8 cellular contexts compared by ENCODE assay signal in genomic region chr19:47609885-47610545, GRCh38.
A peak's percentile ranks its signal among the peaks of the same experiment; 100 is the strongest.
DNase-seq lines count a peak whose midpoint lies in the region; ATAC-seq and TF ChIP-seq lines count a peak whose summit lies in the region.

No MANE protein-coding gene starts in this region.

- H3K27me3 ChIP-seq in GM06990 (replicated peaks; ENCODE audit: control insufficient read depth, insufficient read depth, low read length), result no peaks in the 10 kb centered on the region
- no peaks in the 10 kb centered on the region for H3K27me3 ChIP-seq in muscle layer of colon (ENCODE audit: control insufficient read depth in 1 of 2, insufficient read depth in 2 of 2, low read length in 2 of 2)

- H3K4me3 Mint-ChIP-seq in activated T-cell treated with anti-CD3 and anti-CD28 coated beads, Interleukin-2, amount 50 U/mL, for 24 hours, result peak overlapping the region; percentile 75
- peak overlapping the region; percentile 82 to 96 for H3K4me3 Mint-ChIP-seq in stimulated activated naive CD8-positive, alpha-beta T cell treated with anti-CD3 and anti-CD28 coated beads, Interleukin-15, amount 100 ng/mL, for 72 hours

- H3K36me3 ChIP-seq in GM06990 (ENCODE audit: control insufficient read depth, insufficient read depth, low read length) (no peaks in the 10 kb centered on the region; the same call in none of the 2 replicates), muscle layer of colon (ENCODE audit: insufficient read depth, low read length) (peaks cover under 1% of the 10 kb centered on the region)

- peak; percentile 8 for ATAC-seq in stimulated activated naive CD8-positive, alpha-beta T cell treated with anti-CD3 and anti-CD28 coated beads, Interleukin-15, amount 100 ng/mL, for 72 hours
- ATAC-seq in GM18907 (IDR thresholded peaks at IDR 0.05; ENCODE audit: unreplicated experiment), result no peak

- peak overlapping the region; percentile 80 for H3K9ac ChIP-seq in muscle layer of colon (ENCODE audit: low read length)

- H3K36me3 Mint-ChIP-seq in activated T-cell treated with anti-CD3 and anti-CD28 coated beads, Interleukin-2, amount 50 U/mL, for 24 hours (ENCODE audit: low read depth), result peaks cover 20% of the 10 kb centered on the region

- TF ChIP-seq POLR2A in erythroblast (IDR thresholded peaks at IDR 0.05; ENCODE audit: low read length), result no peak

- H3K27ac Mint-ChIP-seq in activated T-cell treated with anti-CD3 and anti-CD28 coated beads, Interleukin-2, amount 50 U/mL, for 24 hours, result peak overlapping the region; percentile 84
- peak overlapping the region; percentile 78 to 83 for H3K27ac Mint-ChIP-seq in stimulated activated naive CD8-positive, alpha-beta T cell treated with anti-CD3 and anti-CD28 coated beads, Interleukin-15, amount 100 ng/mL, for 72 hours

- H3K4me1 Mint-ChIP-seq in activated T-cell treated with anti-CD3 and anti-CD28 coated beads, Interleukin-2, amount 50 U/mL, for 24 hours (ENCODE audit: low read depth), result peaks cover 35% of the 10 kb centered on the region
- H3K4me1 Mint-ChIP-seq in stimulated activated naive CD8-positive, alpha-beta T cell treated with anti-CD3 and anti-CD28 coated beads, Interleukin-15, amount 100 ng/mL, for 72 hours, result peaks cover 29% of the 10 kb centered on the region

- TF ChIP-seq CTCF in GM06990 (IDR thresholded peaks at IDR 0.05; ENCODE audit: insufficient read depth, low read length, poor library complexity, severe bottlenecking), result no peak

- no peaks in the 10 kb centered on the region for H3K9me3 Mint-ChIP-seq in activated T-cell treated with anti-CD3 and anti-CD28 coated beads, Interleukin-2, amount 50 U/mL, for 24 hours
- no peaks in the 10 kb centered on the region for H3K9me3 Mint-ChIP-seq in stimulated activated naive CD8-positive, alpha-beta T cell treated with anti-CD3 and anti-CD28 coated beads, Interleukin-15, amount 100 ng/mL, for 72 hours

- peak overlapping the region; percentile 98 for H3K27ac ChIP-seq in muscle layer of colon (ENCODE audit: low read depth, low read length)

- DNase-seq in GM06990 (ENCODE audit: extremely low read depth, insufficient read length), result peak; percentile 45
- peak; percentile 8 for DNase-seq in NCI-H2171 (lab: John Stamatoyannopoulos, UW)
- DNase-seq in activated T-cell treated with anti-CD3 and anti-CD28 coated beads, Interleukin-2, amount 50 U/mL, for 24 hours, result peak; percentile 57
- DNase-seq in erythroblast (lab: John Stamatoyannopoulos, UW), result peak; percentile 52 to 70
- DNase-seq in stimulated activated naive CD8-positive, alpha-beta T cell treated with anti-CD3 and anti-CD28 coated beads, Interleukin-15, amount 100 ng/mL, for 72 hours, result peak; percentile 41 to 43
- no peak for DNase-seq in NCI-H446 treated with DMSO at 0.1 percent for 48 hours (lab: John Stamatoyannopoulos, UW)

- no peaks in the 10 kb centered on the region for H3K9me3 ChIP-seq in muscle layer of colon (ENCODE audit: low read length)

- peak overlapping the region; percentile 87 for H3K4me3 ChIP-seq in GM06990 (replicated peaks; ENCODE audit: low read depth, low read length)
- peak overlapping the region; percentile 60 to 85 for H3K4me3 ChIP-seq in muscle layer of colon (ENCODE audit: low read depth in 1 of 2, low read length in 2 of 2)

- peaks cover 30% of the 10 kb centered on the region for H3K4me1 ChIP-seq in muscle layer of colon (ENCODE audit: insufficient read depth, low read length)

- no peaks in the 10 kb centered on the region for H3K27me3 Mint-ChIP-seq in activated T-cell treated with anti-CD3 and anti-CD28 coated beads, Interleukin-2, amount 50 U/mL, for 24 hours
- no peaks in the 10 kb centered on the region for H3K27me3 Mint-ChIP-seq in stimulated activated naive CD8-positive, alpha-beta T cell treated with anti-CD3 and anti-CD28 coated beads, Interleukin-15, amount 100 ng/mL, for 72 hours
